In the genomic region with DNA sequence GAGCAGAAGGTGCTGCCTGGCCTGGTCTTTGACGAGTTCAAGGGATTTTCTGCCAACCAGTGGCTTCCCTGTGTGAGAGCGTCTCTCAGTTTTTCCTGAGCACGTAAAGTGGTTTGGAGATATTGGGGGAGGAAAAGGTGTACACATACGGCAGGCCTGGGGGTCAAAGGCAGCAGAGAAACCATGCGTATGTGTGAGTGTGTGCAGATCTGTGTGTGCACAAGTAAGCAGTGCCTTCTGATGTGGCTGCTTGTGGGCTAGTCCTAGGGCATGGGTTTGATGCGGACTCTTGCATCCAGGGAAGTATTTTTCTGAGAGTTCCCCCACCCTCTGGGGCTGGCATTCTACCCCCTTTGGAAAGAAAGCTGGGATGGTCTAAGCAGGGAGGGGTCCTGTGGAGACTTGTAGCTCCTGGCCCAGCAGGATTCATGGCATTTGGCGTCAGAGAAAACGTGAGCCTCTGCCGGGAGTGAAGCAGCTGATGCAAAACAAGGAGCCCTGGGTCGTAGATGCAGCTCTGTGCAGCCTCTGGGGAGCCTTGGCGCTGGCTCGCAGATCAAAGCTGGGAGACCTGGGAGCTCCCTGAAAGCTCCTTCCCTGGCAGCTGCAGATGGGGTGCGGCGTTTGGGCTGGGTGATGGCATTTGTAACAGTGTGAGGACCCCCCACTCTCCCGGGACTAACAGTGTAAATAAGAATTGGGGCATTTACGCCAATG, we compare ENCODE assay signal across 1 cellular context.
TF ChIP-seq lines count a peak whose summit lies in the region.

No MANE protein-coding gene starts in this region.

TF ChIP-seq in GM23338, 12 proteins besides CTCF, POLR2A, EP300 and RAD21 (continued from another document):
- TF ChIP-seq, protein P1, sequence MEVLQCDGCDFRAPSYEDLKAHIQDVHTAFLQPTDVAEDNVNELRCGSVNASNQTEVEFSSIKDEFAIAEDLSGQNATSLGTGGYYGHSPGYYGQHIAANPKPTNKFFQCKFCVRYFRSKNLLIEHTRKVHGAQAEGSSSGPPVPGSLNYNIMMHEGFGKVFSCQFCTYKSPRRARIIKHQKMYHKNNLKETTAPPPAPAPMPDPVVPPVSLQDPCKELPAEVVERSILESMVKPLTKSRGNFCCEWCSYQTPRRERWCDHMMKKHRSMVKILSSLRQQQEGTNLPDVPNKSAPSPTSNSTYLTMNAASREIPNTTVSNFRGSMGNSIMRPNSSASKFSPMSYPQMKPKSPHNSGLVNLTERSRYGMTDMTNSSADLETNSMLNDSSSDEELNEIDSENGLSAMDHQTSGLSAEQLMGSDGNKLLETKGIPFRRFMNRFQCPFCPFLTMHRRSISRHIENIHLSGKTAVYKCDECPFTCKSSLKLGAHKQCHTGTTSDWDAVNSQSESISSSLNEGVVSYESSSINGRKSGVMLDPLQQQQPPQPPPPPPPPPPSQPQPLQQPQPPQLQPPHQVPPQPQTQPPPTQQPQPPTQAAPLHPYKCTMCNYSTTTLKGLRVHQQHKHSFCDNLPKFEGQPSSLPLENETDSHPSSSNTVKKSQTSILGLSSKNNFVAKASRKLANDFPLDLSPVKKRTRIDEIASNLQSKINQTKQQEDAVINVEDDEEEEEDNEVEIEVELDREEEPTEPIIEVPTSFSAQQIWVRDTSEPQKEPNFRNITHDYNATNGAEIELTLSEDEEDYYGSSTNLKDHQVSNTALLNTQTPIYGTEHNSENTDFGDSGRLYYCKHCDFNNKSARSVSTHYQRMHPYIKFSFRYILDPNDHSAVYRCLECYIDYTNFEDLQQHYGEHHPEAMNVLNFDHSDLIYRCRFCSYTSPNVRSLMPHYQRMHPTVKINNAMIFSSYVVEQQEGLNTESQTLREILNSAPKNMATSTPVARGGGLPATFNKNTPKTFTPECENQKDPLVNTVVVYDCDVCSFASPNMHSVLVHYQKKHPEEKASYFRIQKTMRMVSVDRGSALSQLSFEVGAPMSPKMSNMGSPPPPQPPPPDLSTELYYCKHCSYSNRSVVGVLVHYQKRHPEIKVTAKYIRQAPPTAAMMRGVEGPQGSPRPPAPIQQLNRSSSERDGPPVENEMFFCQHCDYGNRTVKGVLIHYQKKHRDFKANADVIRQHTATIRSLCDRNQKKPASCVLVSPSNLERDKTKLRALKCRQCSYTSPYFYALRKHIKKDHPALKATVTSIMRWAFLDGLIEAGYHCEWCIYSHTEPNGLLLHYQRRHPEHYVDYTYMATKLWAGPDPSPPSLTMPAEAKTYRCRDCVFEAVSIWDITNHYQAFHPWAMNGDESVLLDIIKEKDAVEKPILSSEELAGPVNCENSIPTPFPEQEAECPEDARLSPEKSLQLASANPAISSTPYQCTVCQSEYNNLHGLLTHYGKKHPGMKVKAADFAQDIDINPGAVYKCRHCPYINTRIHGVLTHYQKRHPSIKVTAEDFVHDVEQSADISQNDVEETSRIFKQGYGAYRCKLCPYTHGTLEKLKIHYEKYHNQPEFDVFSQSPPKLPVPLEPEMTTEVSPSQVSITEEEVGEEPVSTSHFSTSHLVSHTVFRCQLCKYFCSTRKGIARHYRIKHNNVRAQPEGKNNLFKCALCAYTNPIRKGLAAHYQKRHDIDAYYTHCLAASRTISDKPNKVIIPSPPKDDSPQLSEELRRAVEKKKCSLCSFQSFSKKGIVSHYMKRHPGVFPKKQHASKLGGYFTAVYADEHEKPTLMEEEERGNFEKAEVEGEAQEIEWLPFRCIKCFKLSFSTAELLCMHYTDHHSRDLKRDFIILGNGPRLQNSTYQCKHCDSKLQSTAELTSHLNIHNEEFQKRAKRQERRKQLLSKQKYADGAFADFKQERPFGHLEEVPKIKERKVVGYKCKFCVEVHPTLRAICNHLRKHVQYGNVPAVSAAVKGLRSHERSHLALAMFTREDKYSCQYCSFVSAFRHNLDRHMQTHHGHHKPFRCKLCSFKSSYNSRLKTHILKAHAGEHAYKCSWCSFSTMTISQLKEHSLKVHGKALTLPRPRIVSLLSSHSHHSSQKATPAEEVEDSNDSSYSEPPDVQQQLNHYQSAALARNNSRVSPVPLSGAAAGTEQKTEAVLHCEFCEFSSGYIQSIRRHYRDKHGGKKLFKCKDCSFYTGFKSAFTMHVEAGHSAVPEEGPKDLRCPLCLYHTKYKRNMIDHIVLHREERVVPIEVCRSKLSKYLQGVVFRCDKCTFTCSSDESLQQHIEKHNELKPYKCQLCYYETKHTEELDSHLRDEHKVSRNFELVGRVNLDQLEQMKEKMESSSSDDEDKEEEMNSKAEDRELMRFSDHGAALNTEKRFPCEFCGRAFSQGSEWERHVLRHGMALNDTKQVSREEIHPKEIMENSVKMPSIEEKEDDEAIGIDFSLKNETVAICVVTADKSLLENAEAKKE (CRISPR knock-in tag; IDR thresholded peaks at IDR 0.05): no peak
- no peak for TF ChIP-seq NANOG (IDR thresholded peaks at IDR 0.05; ENCODE audit: borderline replicate concordance)
